In the genomic region with DNA sequence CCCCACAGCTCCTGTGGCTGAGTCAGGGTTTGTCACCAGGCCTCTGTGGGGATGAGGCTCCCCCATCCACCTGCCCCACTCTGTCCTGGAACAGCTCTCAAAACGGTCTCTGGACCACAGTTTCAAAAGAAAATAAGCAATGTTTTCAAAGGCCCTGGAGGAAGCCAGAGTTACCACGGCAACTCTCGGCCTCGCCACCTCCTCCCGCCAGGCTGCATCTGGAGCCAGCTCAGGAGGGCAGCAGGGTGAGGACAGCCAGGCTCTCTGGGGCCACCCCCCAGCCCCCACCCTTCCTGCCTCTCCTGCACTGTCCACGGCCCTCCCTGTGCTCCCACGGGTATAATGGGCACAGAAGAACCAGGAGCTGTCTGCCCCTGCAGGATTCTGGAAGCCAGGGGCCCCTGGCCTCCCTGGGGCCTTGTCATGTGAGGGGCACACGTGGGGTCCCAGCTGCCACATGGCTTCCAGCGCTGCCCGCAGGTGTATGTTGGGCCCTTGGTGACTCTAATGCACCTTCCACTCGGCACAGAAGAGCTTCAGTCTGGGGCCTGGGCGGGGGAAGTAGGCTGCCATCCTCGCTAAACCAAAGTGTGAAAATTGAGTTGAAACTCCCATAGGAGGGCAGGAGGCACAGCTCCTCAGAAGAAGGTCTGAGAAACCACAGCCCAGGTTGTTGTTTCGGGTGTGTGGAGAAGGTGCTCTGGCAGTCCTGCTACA, we compare ENCODE assay signal across 9 cellular contexts. TPM values are rescaled to one million over a fixed set of nuclear protein-coding genes. Genes with fewer than 3 reads are reported as not detected.
A peak's percentile ranks its signal among the peaks of the same experiment; 100 is the strongest.
DNase-seq lines count a peak whose midpoint lies in the region; ATAC-seq, FAIRE-seq and TF ChIP-seq lines count a peak whose summit lies in the region.
"Had no signal": no experiment of that assay in that cellular context is flagged by ENCODE, and none has a peak within 500 bp of the region (broad histone marks: within the 10 kb centered on the region; RNA-seq: fewer than 3 reads in every experiment).

No MANE protein-coding gene starts in this region.

- no peak for DNase-seq in GM19239 (ENCODE audit: insufficient read length, low spot score)
- DNase-seq in T-helper 17 cell, result no peak
- no peak for DNase-seq in left ventricle myocardium inferior
- no peak for DNase-seq in stimulated activated naive CD8-positive, alpha-beta T cell treated with anti-CD3 and anti-CD28 coated beads, Interleukin-15, Interleukin-2, amounts not matched to agents 100 U/mL and 50 U/mL, for 24 hours
- no peak for DNase-seq in left colon
- DNase-seq in 8988T, result no peak
- DNase-seq in LoVo (ENCODE audit: low spot score), result no peak

- intact Hi-C loops in left ventricle myocardium inferior (cut with micrococcal nuclease) (no loop called here), left colon (cut with DNase I, micrococcal nuclease) (no loop called here)

- H3K4me1 ChIP-seq in left ventricle myocardium inferior, result peaks cover 100% of the 10 kb centered on the region

- no peak for TF ChIP-seq CTCF in left ventricle myocardium inferior (IDR thresholded peaks at IDR 0.05; ENCODE audit: borderline replicate concordance)

- H3K9me3 ChIP-seq in T-helper 17 cell (ENCODE audit: control insufficient read depth, low read length, poor library complexity, severe bottlenecking), result no peaks in the 10 kb centered on the region
- no peaks in the 10 kb centered on the region for H3K9me3 ChIP-seq in left ventricle myocardium inferior (replicated peaks)

- no peak overlapping the region for H3K4me3 Mint-ChIP-seq in T-helper 17 cell

- peak overlapping the region; percentile 27 for H3K4me3 ChIP-seq in left ventricle myocardium inferior
- H3K4me3 ChIP-seq: lung had no signal

- peak; percentile 92 for FAIRE-seq in GM19239 (lab: Jason Lieb, UNC)

- H3K4me1 Mint-ChIP-seq in T-helper 17 cell, result peaks cover 39% of the 10 kb centered on the region

- H3K27ac ChIP-seq in left ventricle myocardium inferior (replicated peaks), result peak overlapping the region; percentile 77
- H3K27ac ChIP-seq: VCaP had no signal

- no peaks in the 10 kb centered on the region for H3K36me3 Mint-ChIP-seq in T-helper 17 cell (ENCODE audit: low read depth)

- peaks cover 29% of the 10 kb centered on the region for H3K36me3 ChIP-seq in left ventricle myocardium inferior

- H3K27me3 Mint-ChIP-seq in T-helper 17 cell, result no peaks in the 10 kb centered on the region

- no peak for ATAC-seq in T-helper 17 cell
- peak; percentile 31 for ATAC-seq in stimulated activated naive CD8-positive, alpha-beta T cell treated with anti-CD3 and anti-CD28 coated beads, Interleukin-15, Interleukin-2, amounts not matched to agents 100 U/mL and 50 U/mL, for 24 hours
- no peak for ATAC-seq in left colon

- peak overlapping the region; percentile 45 for H3K27ac Mint-ChIP-seq in T-helper 17 cell

- H3K27me3 ChIP-seq in left ventricle myocardium inferior (ENCODE audit: low read depth), result no peaks in the 10 kb centered on the region

RNA-seq across cellular contexts. Expression of gene CD81, which starts 10.3 kb away (rescaled TPM):
- total RNA-seq in T-helper 17 cell (100 to 1,000 TPM; 153 to 194 TPM), left ventricle myocardium inferior (412 TPM), left colon (100 to 1,000 TPM; 111 to 217 TPM)

RNA-seq across cellular contexts. Expression of gene TSSC4, which starts 13.1 kb away (rescaled TPM):
- total RNA-seq in T-helper 17 cell (10 to 100 TPM; 47.9 to 60.3 TPM), left ventricle myocardium inferior (31.7 TPM), left colon (10 to 100 TPM; 39.9 to 40.4 TPM)

RNA-seq across cellular contexts. Expression of gene TRPM5, which starts 56.9 kb away (rescaled TPM):
- total RNA-seq in T-helper 17 cell (under 1 TPM; 0.07 to 0.08 TPM), left ventricle myocardium inferior (not detected), left colon (1 to 10 TPM; 2.0 to 3.8 TPM)

RNA-seq across cellular contexts. Expression of gene KCNQ1, which starts 57.4 kb away (rescaled TPM):
- total RNA-seq in T-helper 17 cell (10 to 100 TPM; 18.6 to 25.5 TPM), left ventricle myocardium inferior (41.8 TPM), left colon (10 to 100 TPM; 42.8 to 56.8 TPM)
